In the genomic region with DNA sequence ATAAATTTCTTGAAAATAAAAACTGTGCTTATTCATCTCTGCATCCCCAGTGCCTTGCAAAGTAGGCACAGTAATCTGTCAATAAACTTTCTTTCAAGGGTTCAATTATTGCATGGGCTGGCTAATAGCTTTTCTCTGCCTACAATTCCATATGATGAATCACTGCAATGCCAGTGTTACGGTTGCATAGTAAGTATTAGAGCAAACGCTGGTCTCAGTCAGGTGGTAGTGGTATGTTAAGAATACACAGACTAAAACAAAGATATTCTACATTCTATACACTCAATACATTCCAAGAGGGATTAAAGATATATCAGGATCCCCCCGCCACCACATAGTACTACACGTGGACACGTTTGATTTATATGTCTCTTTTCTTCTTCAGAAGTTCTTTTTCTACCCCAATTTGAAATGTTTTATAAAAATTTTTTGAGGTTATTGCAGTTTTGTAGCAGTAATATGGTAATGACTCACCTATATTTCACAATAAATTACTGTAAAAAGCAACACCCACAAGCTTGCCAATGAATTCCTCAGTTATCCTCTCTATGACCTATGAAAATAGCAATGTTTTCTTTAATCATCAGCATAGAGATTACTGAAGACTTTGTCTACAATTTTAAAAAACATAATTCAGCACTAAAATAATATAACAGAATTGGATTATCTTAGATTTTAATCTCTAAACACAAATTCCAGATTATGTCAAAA, we compare ENCODE assay signal across 12 cellular contexts.
DNase-seq lines count a peak whose midpoint lies in the region; TF ChIP-seq lines count a peak whose summit lies in the region.
"Had no signal": no experiment of that assay in that cellular context is flagged by ENCODE, and none has a peak within 500 bp of the region (broad histone marks: within the 10 kb centered on the region; RNA-seq: fewer than 3 reads in every experiment).

No MANE protein-coding gene starts in this region.

- H3K9me3 ChIP-seq in hepatocyte (ENCODE audit: low read depth) = no peaks in the 10 kb centered on the region
- H3K9me3 ChIP-seq in uterus = no peaks in the 10 kb centered on the region
- H3K9me3 ChIP-seq in H9 (ENCODE audit: control insufficient read depth, low read depth, low read length) = no peaks in the 10 kb centered on the region
- H3K9me3 ChIP-seq in transverse colon = no peaks in the 10 kb centered on the region
- H3K9me3 ChIP-seq: ascending aorta had no signal

- H3K36me3 ChIP-seq in hepatocyte (replicated peaks; ENCODE audit: insufficient read depth, low read depth) (no peaks in the 10 kb centered on the region), uterus (no peaks in the 10 kb centered on the region), transverse colon (no peaks in the 10 kb centered on the region)
- H3K36me3 ChIP-seq: ascending aorta had no signal

- H3K27ac ChIP-seq in hepatocyte = no peak overlapping the region
- peak overlapping the region in 1 of 2 donors; percentile 53 for H3K27ac ChIP-seq in uterus
- no peak overlapping the region for H3K27ac ChIP-seq in H9 (ENCODE audit: insufficient read length, low read depth, low read length)
- H3K27ac ChIP-seq in transverse colon = peak overlapping the region in 1 of 4 donors; percentile 25
- H3K27ac ChIP-seq: ascending aorta had no signal

- H2AFZ ChIP-seq in hepatocyte (no peak overlapping the region), H9 (ENCODE audit: low read length) (no peak overlapping the region)

- H3K56ac ChIP-seq in H9 (ENCODE audit: insufficient read length, low read depth, low read length) = no peak overlapping the region

- H3K9ac ChIP-seq in H9 (ENCODE audit: extremely low read depth, insufficient read length, low read length) = no peak overlapping the region

- no peak for TF ChIP-seq EP300 in transverse colon (IDR thresholded peaks at IDR 0.05; ENCODE audit: low read depth)

- H3K27ac Mint-ChIP-seq in mesothelial cell of epicardium (peak overlapping the region; percentile 64), H9 (no peak overlapping the region)

- no peak overlapping the region for H3K4me3 ChIP-seq in AG10803 (ENCODE audit: low read length)
- no peak overlapping the region for H3K4me3 ChIP-seq in cardiac fibroblast (replicated peaks in 1 of 2; ENCODE audit: low read depth in 2 of 2, low read length in 2 of 2)
- no peak overlapping the region for H3K4me3 ChIP-seq in hepatocyte
- no peak overlapping the region for H3K4me3 ChIP-seq in uterus
- H3K4me3 ChIP-seq in transverse colon = no peak overlapping the region
- H3K4me3 ChIP-seq: ascending aorta, GM12878 had no signal

- H3K27me3 ChIP-seq in hepatocyte = no peaks in the 10 kb centered on the region
- H3K27me3 ChIP-seq in uterus = no peaks in the 10 kb centered on the region
- H3K27me3 ChIP-seq in H9 (ENCODE audit: insufficient read depth, low read length) = no peaks in the 10 kb centered on the region
- H3K27me3 ChIP-seq in transverse colon = no peaks in the 10 kb centered on the region
- H3K27me3 ChIP-seq: ascending aorta had no signal

- no peaks in the 10 kb centered on the region for H4K20me1 ChIP-seq in hepatocyte (ENCODE audit: insufficient read depth, poor library complexity, severe bottlenecking)
- H4K20me1 ChIP-seq in H9 (ENCODE audit: control insufficient read depth, insufficient read depth, insufficient read length) = no peaks in the 10 kb centered on the region

- no peak overlapping the region for H3T11ph ChIP-seq in H9 (ENCODE audit: low read length)

- H4K8ac ChIP-seq in H9 (replicated peaks; ENCODE audit: insufficient read length, low read depth, low read length) = no peak overlapping the region

- H2BK20ac ChIP-seq in H9 (ENCODE audit: low read depth, low read length, poor library complexity, severe bottlenecking) = no peak overlapping the region

- no peaks in the 10 kb centered on the region for H3K79me2 ChIP-seq in hepatocyte
- H3K79me2 ChIP-seq in H9 (ENCODE audit: insufficient read depth, low read length) = no peaks in the 10 kb centered on the region

- in situ Hi-C loops in transverse colon (cut with MboI; ENCODE audit: low pct_ligation_motif_present in 1 of 4, low pct_unique_long_range_greater_than_20kb in 1 of 4, low sequenced_read_pairs in 3 of 4) = no loop called here

- H3K9me2 ChIP-seq in hepatocyte (replicated peaks; ENCODE audit: insufficient read depth) = no peaks in the 10 kb centered on the region

- H3K36me3 Mint-ChIP-seq in mesothelial cell of epicardium (no peaks in the 10 kb centered on the region), H9 (ENCODE audit: insufficient read depth in 1 of 3, low read depth in 3 of 3) (no peaks in the 10 kb centered on the region)

- H2BK12ac ChIP-seq in H9 (ENCODE audit: insufficient read length, low read depth, low read length) = no peak overlapping the region

- no peak overlapping the region for H3K4ac ChIP-seq in H9 (ENCODE audit: low read depth, low read length)

- no peak overlapping the region for H2BK5ac ChIP-seq in H9 (ENCODE audit: insufficient read length, low read length)

- H4K91ac ChIP-seq in H9 (ENCODE audit: insufficient read length, low read depth, low read length) = no peak overlapping the region

- H3K23ac ChIP-seq in H9 (ENCODE audit: insufficient read length, low read depth, low read length) = no peak overlapping the region

- H3K23me2 ChIP-seq in H9 (ENCODE audit: insufficient read length, low read depth, low read length, poor library complexity, severe bottlenecking) = no peaks in the 10 kb centered on the region

- intact Hi-C loops in uterus (cut with DNase I; ENCODE audit: low total_unique reads) (no loop called here), transverse colon (cut with DNase I; ENCODE audit: low total_unique reads) (no loop called here)

- H3K4me1 Mint-ChIP-seq in mesothelial cell of epicardium (peaks cover 31% of the 10 kb centered on the region), H9 (peaks cover 0 to 4% of the 10 kb centered on the region in 2 experiments; a peak in 2 of 4 replicates)

- H3K27me3 Mint-ChIP-seq in mesothelial cell of epicardium (ENCODE audit: low read depth) (no peaks in the 10 kb centered on the region), H9 (ENCODE audit: low read depth) (no peaks in the 10 kb centered on the region)

- H3K4me3 Mint-ChIP-seq in mesothelial cell of epicardium = no peak overlapping the region
- H3K4me3 Mint-ChIP-seq in H9 = no peak overlapping the region
- H3K4me3 Mint-ChIP-seq: CD8-positive, alpha-beta memory T cell had no signal

- H3K9me3 Mint-ChIP-seq in mesothelial cell of epicardium (no peaks in the 10 kb centered on the region), H9 (no peaks in the 10 kb centered on the region)
- H3K9me3 Mint-ChIP-seq: CD8-positive, alpha-beta memory T cell had no signal

- no peak overlapping the region for H2BK120ac ChIP-seq in H9 (ENCODE audit: low read depth, low read length, poor library complexity, severe bottlenecking)

- H3K79me1 ChIP-seq in H9 (ENCODE audit: insufficient read depth, low read depth, low read length, poor library complexity, severe bottlenecking) = no peaks in the 10 kb centered on the region

- DNase-seq in AG10803 (ENCODE audit: low read depth) = peak; percentile 89
- DNase-seq in LHCN-M2 (ENCODE audit: low read depth) = peak; percentile 78
- peak; percentile 88 to 91 for DNase-seq in cardiac fibroblast (ENCODE audit: low read depth in 2 of 2)
- no peak for DNase-seq in mesothelial cell of epicardium (ENCODE audit: low spot score in 2 of 2, unreplicated experiment in 2 of 2)
- DNase-seq in hepatocyte (ENCODE audit: low spot score) = no peak
- DNase-seq in uterus = no peak
- no peak for DNase-seq in H9
- DNase-seq in transverse colon = no peak
- DNase-seq: CD8-positive, alpha-beta memory T cell; NCI-H524 had no signal

- no peak overlapping the region for H2BK15ac ChIP-seq in H9 (ENCODE audit: low read depth, low read length)

- TF ChIP-seq POLR2A in uterus (IDR thresholded peaks at IDR 0.05) (no peak), transverse colon (IDR thresholded peaks at IDR 0.05) (no peak)

- no peak overlapping the region for H2AK5ac ChIP-seq in H9 (ENCODE audit: insufficient read length, low read length)

- TF ChIP-seq CTCF in AG10803 (conservative IDR thresholded peaks at IDR 0.05; ENCODE audit: low read length) (no peak), cardiac fibroblast (IDR thresholded peaks at IDR 0.05; ENCODE audit: low read depth, low read length) (no peak), mesothelial cell of epicardium (IDR thresholded peaks at IDR 0.05; ENCODE audit: unreplicated experiment) (no peak), hepatocyte (IDR thresholded peaks at IDR 0.05; ENCODE audit: poor library complexity) (no peak), uterus (IDR thresholded peaks at IDR 0.05) (no peak), H9 (conservative IDR thresholded peaks at IDR 0.05) (no peak), transverse colon (IDR thresholded peaks at IDR 0.05) (no peak)

- no peak overlapping the region for H4K5ac ChIP-seq in H9 (ENCODE audit: insufficient read length, low read depth, low read length)

- H3K4me1 ChIP-seq in hepatocyte (ENCODE audit: insufficient read depth) (no peaks in the 10 kb centered on the region), uterus (peaks cover 5 to 8% of the 10 kb centered on the region in 2 donors), H9 (ENCODE audit: insufficient read depth, low read length) (no peaks in the 10 kb centered on the region), transverse colon (peaks cover 0 to 27% (median 6%) of the 10 kb centered on the region in 4 donors)

- H3K14ac ChIP-seq in H9 (ENCODE audit: insufficient read depth, low read length) = no peak overlapping the region

- H3K4me2 ChIP-seq in hepatocyte (no peak overlapping the region), H9 (ENCODE audit: insufficient read depth, insufficient read length, low read length) (no peak overlapping the region)

- WGBS in hepatocyte (ENCODE audit: low lambda C conversion rate, missing lambda C conversion rate) = 84% methylated on average over 5 of the region's 5 CpGs
- WGBS in H9 (ENCODE audit: extremely low coverage, insufficient read length, low lambda C conversion rate) = no CpG with 5 or more reads among the region's 5 CpGs
- 87 to 97% methylated on average over 4 to 5 of the region's 5 CpGs for WGBS in transverse colon (ENCODE audit: low coverage in 1 of 2), 2 donors

- no peak overlapping the region for H3K18ac ChIP-seq in H9 (ENCODE audit: insufficient read length, low read depth, low read length)

Comparison
In these comparisons a context has a peak if more than half of its experiments do, and no peak if none do; other contexts are left out.
1. DNase-seq: peak in AG10803 (single experiment), LHCN-M2 (single experiment) and cardiac fibroblast (2 of 2); none in mesothelial cell of epicardium (0 of 2), hepatocyte (single experiment), uterus (0 of 2), H9 (single experiment) and transverse colon (single experiment).